1 cellular context compared by ENCODE assay signal in genomic region chr2:11502740-11503292, GRCh38.
TF ChIP-seq lines count a peak whose summit lies in the region.

No MANE protein-coding gene starts in this region.

TF ChIP-seq in K562, 482 proteins besides CTCF, POLR2A, EP300 and RAD21 (continued from another document):
- TF ChIP-seq E2F8 (IDR thresholded peaks at IDR 0.05; ENCODE audit: low read depth, partially characterized antibody): no peak
- TF ChIP-seq NFE2 (IDR thresholded peaks at IDR 0.05; ENCODE audit: low read depth): peak; percentile 43
- no peak for TF ChIP-seq SMC3 (conservative IDR thresholded peaks at IDR 0.05; ENCODE audit: insufficient read depth, low read depth, low read length)
- no peak for TF ChIP-seq NRF1 (conservative IDR thresholded peaks at IDR 0.05 in 1 of 2, IDR thresholded peaks at IDR 0.05 in 1 of 2)
- TF ChIP-seq, protein P1, sequence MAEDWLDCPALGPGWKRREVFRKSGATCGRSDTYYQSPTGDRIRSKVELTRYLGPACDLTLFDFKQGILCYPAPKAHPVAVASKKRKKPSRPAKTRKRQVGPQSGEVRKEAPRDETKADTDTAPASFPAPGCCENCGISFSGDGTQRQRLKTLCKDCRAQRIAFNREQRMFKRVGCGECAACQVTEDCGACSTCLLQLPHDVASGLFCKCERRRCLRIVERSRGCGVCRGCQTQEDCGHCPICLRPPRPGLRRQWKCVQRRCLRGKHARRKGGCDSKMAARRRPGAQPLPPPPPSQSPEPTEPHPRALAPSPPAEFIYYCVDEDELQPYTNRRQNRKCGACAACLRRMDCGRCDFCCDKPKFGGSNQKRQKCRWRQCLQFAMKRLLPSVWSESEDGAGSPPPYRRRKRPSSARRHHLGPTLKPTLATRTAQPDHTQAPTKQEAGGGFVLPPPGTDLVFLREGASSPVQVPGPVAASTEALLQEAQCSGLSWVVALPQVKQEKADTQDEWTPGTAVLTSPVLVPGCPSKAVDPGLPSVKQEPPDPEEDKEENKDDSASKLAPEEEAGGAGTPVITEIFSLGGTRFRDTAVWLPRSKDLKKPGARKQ (CRISPR knock-in tag; IDR thresholded peaks at IDR 0.05): no peak
- no peak for TF ChIP-seq ZNF212 (CRISPR knock-in tag; IDR thresholded peaks at IDR 0.05)
- TF ChIP-seq ZSCAN32 (CRISPR knock-in tag; IDR thresholded peaks at IDR 0.05): no peak
- no peak for TF ChIP-seq TFAP4 (CRISPR knock-in tag; IDR thresholded peaks at IDR 0.05; ENCODE audit: borderline replicate concordance)
- TF ChIP-seq ZNF561 (CRISPR knock-in tag; conservative IDR thresholded peaks at IDR 0.05): no peak
- TF ChIP-seq, protein P2, sequence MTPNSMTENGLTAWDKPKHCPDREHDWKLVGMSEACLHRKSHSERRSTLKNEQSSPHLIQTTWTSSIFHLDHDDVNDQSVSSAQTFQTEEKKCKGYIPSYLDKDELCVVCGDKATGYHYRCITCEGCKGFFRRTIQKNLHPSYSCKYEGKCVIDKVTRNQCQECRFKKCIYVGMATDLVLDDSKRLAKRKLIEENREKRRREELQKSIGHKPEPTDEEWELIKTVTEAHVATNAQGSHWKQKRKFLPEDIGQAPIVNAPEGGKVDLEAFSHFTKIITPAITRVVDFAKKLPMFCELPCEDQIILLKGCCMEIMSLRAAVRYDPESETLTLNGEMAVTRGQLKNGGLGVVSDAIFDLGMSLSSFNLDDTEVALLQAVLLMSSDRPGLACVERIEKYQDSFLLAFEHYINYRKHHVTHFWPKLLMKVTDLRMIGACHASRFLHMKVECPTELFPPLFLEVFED (CRISPR knock-in tag; conservative IDR thresholded peaks at IDR 0.05): no peak
- no peak for TF ChIP-seq COPS2 (conservative IDR thresholded peaks at IDR 0.05)
- TF ChIP-seq THRAP3 (IDR thresholded peaks at IDR 0.05; ENCODE audit: borderline replicate concordance): no peak
- TF ChIP-seq CC2D1A (IDR thresholded peaks at IDR 0.05): no peak
- no peak for TF ChIP-seq E2F3 (CRISPR knock-in tag; IDR thresholded peaks at IDR 0.05)
- no peak for TF ChIP-seq MYBL2 (IDR thresholded peaks at IDR 0.05; ENCODE audit: low read depth)
- TF ChIP-seq MYBL2 (CRISPR knock-in tag; IDR thresholded peaks at IDR 0.05; ENCODE audit: borderline replicate concordance): no peak
- no peak for TF ChIP-seq SMARCA5 (IDR thresholded peaks at IDR 0.05)
- no peak for TF ChIP-seq HDAC8 (tag; IDR thresholded peaks at IDR 0.05)
- no peak for TF ChIP-seq XRCC4 (IDR thresholded peaks at IDR 0.05; ENCODE audit: extremely low read depth, insufficient read depth, insufficient read length)
- TF ChIP-seq HMGXB4 (CRISPR knock-in tag; IDR thresholded peaks at IDR 0.05): no peak
- TF ChIP-seq HDAC2 (IDR thresholded peaks at IDR 0.05): no peak
- TF ChIP-seq L3MBTL2 (IDR thresholded peaks at IDR 0.05): peak; percentile 69
- no peak for TF ChIP-seq ASH1L (IDR thresholded peaks at IDR 0.05; ENCODE audit: borderline replicate concordance, low read depth, partially characterized antibody)
- no peak for TF ChIP-seq ZHX1 (conservative IDR thresholded peaks at IDR 0.05; ENCODE audit: low read length)
- no peak for TF ChIP-seq ZBTB43 (CRISPR knock-in tag; IDR thresholded peaks at IDR 0.05)
- no peak for TF ChIP-seq BRCA1 (IDR thresholded peaks at IDR 0.05)
- no peak for TF ChIP-seq BRCA1 (CRISPR knock-in tag; IDR thresholded peaks at IDR 0.05)
- TF ChIP-seq GTF2E2 (tag; IDR thresholded peaks at IDR 0.05): no peak
- TF ChIP-seq MTA3 (IDR thresholded peaks at IDR 0.05; ENCODE audit: borderline replicate concordance): no peak
- TF ChIP-seq, protein P3, sequence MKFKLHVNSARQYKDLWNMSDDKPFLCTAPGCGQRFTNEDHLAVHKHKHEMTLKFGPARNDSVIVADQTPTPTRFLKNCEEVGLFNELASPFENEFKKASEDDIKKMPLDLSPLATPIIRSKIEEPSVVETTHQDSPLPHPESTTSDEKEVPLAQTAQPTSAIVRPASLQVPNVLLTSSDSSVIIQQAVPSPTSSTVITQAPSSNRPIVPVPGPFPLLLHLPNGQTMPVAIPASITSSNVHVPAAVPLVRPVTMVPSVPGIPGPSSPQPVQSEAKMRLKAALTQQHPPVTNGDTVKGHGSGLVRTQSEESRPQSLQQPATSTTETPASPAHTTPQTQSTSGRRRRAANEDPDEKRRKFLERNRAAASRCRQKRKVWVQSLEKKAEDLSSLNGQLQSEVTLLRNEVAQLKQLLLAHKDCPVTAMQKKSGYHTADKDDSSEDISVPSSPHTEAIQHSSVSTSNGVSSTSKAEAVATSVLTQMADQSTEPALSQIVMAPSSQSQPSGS (CRISPR knock-in tag; IDR thresholded peaks at IDR 0.05): no peak
- peak; percentile 38; the same call in 1 of the 2 replicates for TF ChIP-seq JUND (IDR thresholded peaks at IDR 0.05; ENCODE audit: borderline replicate concordance, low read depth, low read length)
- peak; percentile 43; the same call in 1 of the 3 replicates for TF ChIP-seq JUND (tag; IDR thresholded peaks at IDR 0.05; ENCODE audit: borderline replicate concordance, low read depth, low read length)
- TF ChIP-seq, protein P4, sequence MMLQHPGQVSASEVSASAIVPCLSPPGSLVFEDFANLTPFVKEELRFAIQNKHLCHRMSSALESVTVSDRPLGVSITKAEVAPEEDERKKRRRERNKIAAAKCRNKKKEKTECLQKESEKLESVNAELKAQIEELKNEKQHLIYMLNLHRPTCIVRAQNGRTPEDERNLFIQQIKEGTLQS (IDR thresholded peaks at IDR 0.05): peak; percentile 81
- TF ChIP-seq, protein P4 (CRISPR knock-in tag; conservative IDR thresholded peaks at IDR 0.05): no peak
- TF ChIP-seq, protein P5, sequence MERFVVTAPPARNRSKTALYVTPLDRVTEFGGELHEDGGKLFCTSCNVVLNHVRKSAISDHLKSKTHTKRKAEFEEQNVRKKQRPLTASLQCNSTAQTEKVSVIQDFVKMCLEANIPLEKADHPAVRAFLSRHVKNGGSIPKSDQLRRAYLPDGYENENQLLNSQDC (CRISPR knock-in tag; IDR thresholded peaks at IDR 0.05): no peak
- no peak for TF ChIP-seq MYNN (IDR thresholded peaks at IDR 0.05)
- no peak for TF ChIP-seq MYNN (CRISPR knock-in tag; IDR thresholded peaks at IDR 0.05)
- TF ChIP-seq ZNF696 (CRISPR knock-in tag; conservative IDR thresholded peaks at IDR 0.05): no peak
- TF ChIP-seq ZNF57 (CRISPR knock-in tag; IDR thresholded peaks at IDR 0.05): no peak
- TF ChIP-seq, protein P6, sequence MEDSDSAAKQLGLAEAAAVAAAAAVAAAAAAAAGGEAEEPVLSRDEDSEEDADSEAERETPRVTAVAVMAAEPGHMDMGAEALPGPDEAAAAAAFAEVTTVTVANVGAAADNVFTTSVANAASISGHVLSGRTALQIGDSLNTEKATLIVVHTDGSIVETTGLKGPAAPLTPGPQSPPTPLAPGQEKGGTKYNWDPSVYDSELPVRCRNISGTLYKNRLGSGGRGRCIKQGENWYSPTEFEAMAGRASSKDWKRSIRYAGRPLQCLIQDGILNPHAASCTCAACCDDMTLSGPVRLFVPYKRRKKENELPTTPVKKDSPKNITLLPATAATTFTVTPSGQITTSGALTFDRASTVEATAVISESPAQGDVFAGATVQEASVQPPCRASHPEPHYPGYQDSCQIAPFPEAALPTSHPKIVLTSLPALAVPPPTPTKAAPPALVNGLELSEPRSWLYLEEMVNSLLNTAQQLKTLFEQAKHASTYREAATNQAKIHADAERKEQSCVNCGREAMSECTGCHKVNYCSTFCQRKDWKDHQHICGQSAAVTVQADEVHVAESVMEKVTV (CRISPR knock-in tag; IDR thresholded peaks at IDR 0.05): no peak
- TF ChIP-seq CBFB (CRISPR knock-in tag; IDR thresholded peaks at IDR 0.05): no peak
- TF ChIP-seq ZBTB12 (CRISPR knock-in tag; IDR thresholded peaks at IDR 0.05): no peak
- no peak for TF ChIP-seq FOXJ2 (tag; IDR thresholded peaks at IDR 0.05)
- no peak for TF ChIP-seq ZNF175 (CRISPR knock-in tag; IDR thresholded peaks at IDR 0.05; ENCODE audit: low read depth)
- no peak for TF ChIP-seq ZNF280A (IDR thresholded peaks at IDR 0.05; ENCODE audit: low read depth, partially characterized antibody)
